In genomic region chr18:24234850-24235418, GRCh38 we compare ENCODE assay signal across 24 cellular contexts.
A peak's percentile ranks its signal among the peaks of the same experiment; 100 is the strongest.
DNase-seq lines count a peak whose midpoint lies in the region; ATAC-seq and TF ChIP-seq lines count a peak whose summit lies in the region.
"Had no signal": no experiment of that assay in that cellular context is flagged by ENCODE, and none has a peak within 500 bp of the region (broad histone marks: within the 10 kb centered on the region; RNA-seq: fewer than 3 reads in every experiment).

No MANE protein-coding gene starts in this region.

- no peak overlapping the region for H2AFZ ChIP-seq in smooth muscle cell (ENCODE audit: low read depth)

- peak; percentile 32 to 49 for DNase-seq in cardiac muscle cell (ENCODE audit: low read depth in 1 of 2, low spot score in 1 of 2)
- no peak for DNase-seq in left cardiac atrium
- DNase-seq in left ventricle myocardium superior: no peak
- no peak for DNase-seq in neural crest cell (ENCODE audit: low read depth, low spot score)
- DNase-seq in smooth muscle cell (lab: John Stamatoyannopoulos, UW; ENCODE audit: unreplicated experiment): no peak
- DNase-seq in occipital lobe (lab: John Stamatoyannopoulos, UW): no peak
- DNase-seq: ACHN; CD4-positive, alpha-beta T cell; COR-L47; DMS79; NCI-H1105; NCI-H146; NCI-H2029 treated with DMSO at 0.1 percent for 48 hours; NCI-H2171; NCI-H524 treated with DMSO at 0.1 percent for 48 hours; NCI-H82; SJCRH30 had no signal

- H3K9me3 Mint-ChIP-seq in neural crest cell: no peaks in the 10 kb centered on the region
- H3K9me3 Mint-ChIP-seq: CD4-positive, alpha-beta T cell had no signal

- H4K20me1 ChIP-seq in smooth muscle cell (ENCODE audit: low read depth): no peaks in the 10 kb centered on the region
- H4K20me1 ChIP-seq: BLaER1 had no signal

- WGBS in smooth muscle cell (ENCODE audit: low lambda C conversion rate): 75% methylated on average over 7 of the region's 7 CpGs

- H3K4me2 ChIP-seq in smooth muscle cell: peak overlapping the region; percentile 47
- H3K4me2 ChIP-seq: BLaER1 had no signal

- H3K4me3 ChIP-seq in cardiac muscle cell: no peak overlapping the region
- H3K4me3 ChIP-seq in smooth muscle cell: no peak overlapping the region
- H3K4me3 ChIP-seq: BLaER1, SJCRH30 had no signal

- H3K9me3 ChIP-seq in cardiac muscle cell (ENCODE audit: low read depth) (no peaks in the 10 kb centered on the region), smooth muscle cell (replicated peaks; ENCODE audit: low read depth) (no peaks in the 10 kb centered on the region)
- H3K9me3 ChIP-seq: BLaER1, SJCRH30 had no signal

- intact Hi-C loops in left cardiac atrium (cut with DNase I): loop anchor here in 1 of 2 donors (5.0 kb wide), 1 partner anchor 37 kb away; no protein-coding TSS in a partner anchor
- intact Hi-C loops in left ventricle myocardium superior (cut with micrococcal nuclease): no loop called here

- ATAC-seq in left cardiac atrium (no peak), left ventricle myocardium superior (peak; percentile 28), GM19467 (IDR thresholded peaks at IDR 0.05; ENCODE audit: unreplicated experiment) (no peak), HG03521 (IDR thresholded peaks at IDR 0.05; ENCODE audit: unreplicated experiment) (no peak)
- ATAC-seq: HCT116, Panc1 had no signal

- H3K36me3 ChIP-seq in cardiac muscle cell: no peaks in the 10 kb centered on the region
- H3K36me3 ChIP-seq in smooth muscle cell (ENCODE audit: low read depth): no peaks in the 10 kb centered on the region
- H3K36me3 ChIP-seq: SJCRH30 had no signal

- peaks cover 4% of the 10 kb centered on the region for H3K4me1 ChIP-seq in cardiac muscle cell (ENCODE audit: low read depth)
- H3K4me1 ChIP-seq in smooth muscle cell (ENCODE audit: low read depth): no peaks in the 10 kb centered on the region
- H3K4me1 ChIP-seq: SJCRH30 had no signal

- no peaks in the 10 kb centered on the region for H3K79me2 ChIP-seq in smooth muscle cell (ENCODE audit: low read depth)

- no peaks in the 10 kb centered on the region for H3K27me3 Mint-ChIP-seq in neural crest cell (ENCODE audit: low read depth)
- H3K27me3 Mint-ChIP-seq: CD4-positive, alpha-beta T cell had no signal

- no peaks in the 10 kb centered on the region for H3F3A ChIP-seq in smooth muscle cell (ENCODE audit: low read depth)

- peaks cover 22% of the 10 kb centered on the region for H3K4me1 Mint-ChIP-seq in neural crest cell
- H3K4me1 Mint-ChIP-seq: IgD-negative memory B cell had no signal

- no peak overlapping the region for H3K27ac ChIP-seq in cardiac muscle cell
- no peak overlapping the region for H3K27ac ChIP-seq in smooth muscle cell (ENCODE audit: low read depth)
- H3K27ac ChIP-seq: 22Rv1, BLaER1, SJCRH30 had no signal

- H3K4me3 Mint-ChIP-seq in neural crest cell: no peak overlapping the region
- H3K4me3 Mint-ChIP-seq: CD4-positive, alpha-beta T cell; IgD-negative memory B cell had no signal

- H3K36me3 Mint-ChIP-seq in neural crest cell (ENCODE audit: low read depth): peaks cover 17% of the 10 kb centered on the region

- H3K9ac ChIP-seq in smooth muscle cell (ENCODE audit: low read depth): no peak overlapping the region
- H3K9ac ChIP-seq: BLaER1 had no signal

- peak overlapping the region; percentile 81 for H3K27ac Mint-ChIP-seq in neural crest cell (ENCODE audit: unreplicated experiment)
- H3K27ac Mint-ChIP-seq: CD4-positive, alpha-beta T cell; IgD-negative memory B cell had no signal

- TF ChIP-seq CTCF in cardiac muscle cell (IDR thresholded peaks at IDR 0.05; ENCODE audit: low read depth, low read length) (no peak), neural crest cell (conservative IDR thresholded peaks at IDR 0.05) (no peak), smooth muscle cell (IDR thresholded peaks at IDR 0.05; ENCODE audit: borderline replicate concordance, insufficient read depth, poor library complexity, severe bottlenecking) (no peak)

- peaks cover 17% of the 10 kb centered on the region for H3K27me3 ChIP-seq in cardiac muscle cell
- H3K27me3 ChIP-seq in smooth muscle cell (ENCODE audit: low read depth): no peaks in the 10 kb centered on the region
- H3K27me3 ChIP-seq: BLaER1, SJCRH30 had no signal

Comparison
In these comparisons a context has a peak if more than half of its experiments do, and no peak if none do; other contexts are left out.
1. DNase-seq: peak in cardiac muscle cell (2 of 2); none in left cardiac atrium (single experiment), left ventricle myocardium superior (single experiment), neural crest cell (single experiment), smooth muscle cell (single experiment) and occipital lobe (single experiment).